In the genomic region with DNA sequence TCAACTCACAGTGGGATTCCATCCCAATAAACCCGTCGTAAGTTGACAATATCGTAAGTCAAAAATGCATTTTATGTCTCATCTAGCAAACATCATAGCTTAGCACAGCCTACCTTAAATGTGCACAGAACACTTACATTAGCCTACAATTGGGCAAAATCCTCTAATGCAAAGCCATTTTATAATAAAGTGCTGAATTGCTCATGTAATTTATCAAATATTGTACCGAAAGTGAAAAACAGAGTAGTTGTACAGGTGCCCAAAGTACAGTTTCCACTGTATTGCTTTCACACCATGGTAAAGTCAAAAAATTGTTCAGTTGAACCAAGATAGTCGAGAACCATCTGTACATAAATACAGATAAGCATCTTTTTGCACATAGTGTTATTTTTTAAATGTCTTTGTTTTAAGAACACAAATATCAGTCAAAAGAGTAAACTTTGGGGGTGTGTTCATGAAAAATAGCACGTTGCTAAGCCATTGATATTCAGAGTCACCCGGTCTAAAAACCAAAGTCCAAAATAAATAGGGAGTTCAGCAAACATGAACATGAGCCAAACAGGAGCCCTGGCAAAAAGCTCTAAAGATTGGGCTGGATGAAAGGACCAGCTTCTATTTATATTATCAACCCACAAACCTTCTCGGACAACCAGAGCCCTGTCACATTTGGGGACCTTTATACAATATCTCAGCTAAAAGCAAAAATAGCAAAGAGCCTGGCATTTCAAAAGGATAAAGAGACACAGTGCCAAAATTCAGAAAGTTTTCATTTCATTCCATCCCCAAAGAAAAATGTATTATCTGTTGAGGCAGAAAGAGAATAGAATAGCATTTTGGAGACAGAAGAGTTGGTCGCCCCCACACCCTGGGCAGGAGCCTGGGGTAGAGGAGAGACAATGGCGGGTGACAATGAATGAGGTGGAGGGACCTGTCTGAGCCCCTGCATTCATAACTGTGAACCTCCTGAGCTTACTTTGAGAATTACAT, we compare ENCODE assay signal across 34 cellular contexts.
"Had no signal": no experiment of that assay in that cellular context is flagged by ENCODE, and none has a peak within 500 bp of the region (broad histone marks: within the 10 kb centered on the region; RNA-seq: fewer than 3 reads in every experiment).

No MANE protein-coding gene starts in this region.

- ATAC-seq: esophagus mucosa; heart left ventricle; left colon; lower lobe of right lung; natural killer cell; sciatic nerve; stimulated activated memory B cell treated with anti-CD40 and anti-IgM and Interleukin-4, amounts not matched to agents 10 μg/mL and 1 μg/mL and 100 μg/mL, for 72 hours; stimulated activated naive CD8-positive, alpha-beta T cell treated with anti-CD3 and anti-CD28 coated beads, Interleukin-15, amount 100 ng/mL, for 72 hours; T-helper 17 cell; upper lobe of right lung had no signal

- H3K27me3 ChIP-seq: heart left ventricle, neutrophil, thyroid gland, upper lobe of right lung had no signal

- H3K9me3 ChIP-seq: heart left ventricle, lower lobe of right lung, neutrophil, thyroid gland, upper lobe of right lung had no signal

- H3K4me3 ChIP-seq: heart left ventricle, lower lobe of right lung, skin epidermis, thyroid gland, upper lobe of right lung had no signal

- H3K27ac ChIP-seq: heart left ventricle, lower lobe of right lung, neutrophil, skin epidermis, thyroid gland, upper lobe of right lung had no signal

- FAIRE-seq: astrocyte, endothelial cell of umbilical vein, kidney had no signal

- H3K36me3 ChIP-seq: heart left ventricle, lower lobe of right lung, neutrophil, thyroid gland, upper lobe of right lung had no signal

- DNase-seq: activated CD4-positive, alpha-beta memory T cell treated with anti-CD3 and anti-CD28 coated beads, Interleukin-2, amount 10 ng/mL, durations not matched to agents 7 days and 5 days; activated CD4-positive, alpha-beta T cell treated with anti-CD3 and anti-CD28 coated beads, Interleukin-2, amount 10 ng/mL, durations not matched to agents 7 days and 5 days; activated CD4-positive, CD25-positive, alpha-beta regulatory T cell treated with anti-CD3 and anti-CD28 coated beads, Interleukin-2, amount 50 U/mL, for 72 hours; activated CD8-positive, alpha-beta memory T cell treated with anti-CD3 and anti-CD28 coated beads, Interleukin-2, amount 50 U/mL, for 48 hours; activated gamma-delta T cell treated with Interleukin-2 at 50 U/mL for 16 hours; activated naive CD4-positive, alpha-beta T cell treated with anti-CD3 and anti-CD28 coated beads, Interleukin-2, amount 50 U/mL, for 16 hours; activated T-cell treated with anti-CD3 and anti-CD28 coated beads, Interleukin-2, amount 50 U/mL, for 24 hours; amniotic stem cell; central memory CD4-positive, alpha-beta T cell; foreskin fibroblast; heart left ventricle; hypothalamus; immature natural killer cell; kidney; left colon; lower lobe of right lung; mesenchymal stem cell; natural killer cell; stimulated activated CD4-positive, alpha-beta T cell treated with anti-CD3 and anti-CD28 coated beads, Interleukin-1b, Interleukin-23, amount 100 ng/mL, for 48 hours; stimulated activated CD4-positive, alpha-beta T cell treated with anti-CD3 and anti-CD28 coated beads, Interleukin-4, amount 100 ng/mL, for 4 hours; stimulated activated CD8-positive, alpha-beta memory T cell treated with anti-CD3 and anti-CD28 coated beads, Interleukin-4, amount 100 ng/mL, for 48 hours; stimulated activated naive CD8-positive, alpha-beta T cell treated with anti-CD3 and anti-CD28 coated beads, Interleukin-15, amount 100 ng/mL, for 72 hours; SW 1271; T-helper 17 cell; T1000; thyroid gland; upper lobe of right lung had no signal

- H3K4me1 ChIP-seq: upper lobe of right lung had no signal
